In the genomic region with DNA sequence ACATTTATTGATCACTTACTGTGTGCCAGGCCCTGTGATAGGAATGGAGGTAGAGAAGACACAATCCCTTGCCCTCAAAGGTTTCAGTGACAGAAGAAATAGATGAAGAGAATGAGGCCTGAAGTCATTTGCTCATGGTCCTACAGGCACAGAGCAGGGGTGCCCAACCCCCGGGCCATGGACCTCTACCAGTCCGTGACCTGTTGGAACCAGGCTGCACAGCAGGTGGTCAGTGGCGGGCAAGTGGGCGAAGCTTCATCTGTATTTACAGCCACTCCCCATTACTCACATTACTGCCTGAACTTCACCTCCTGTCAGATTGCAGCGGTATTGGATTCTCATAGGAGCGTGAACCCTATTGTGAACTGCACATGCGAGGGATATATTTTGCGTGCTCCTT, we compare ENCODE assay signal across 21 cellular contexts.
"Had no signal": no experiment of that assay in that cellular context is flagged by ENCODE, and none has a peak within 500 bp of the region (broad histone marks: within the 10 kb centered on the region; RNA-seq: fewer than 3 reads in every experiment).

No MANE protein-coding gene starts in this region.

- DNase-seq: dermis blood vessel endothelial cell; dorsolateral prefrontal cortex; effector CD4-positive, alpha-beta T cell; effector memory CD4-positive, alpha-beta T cell; foreskin keratinocyte; heart left ventricle; hypothalamus; immature natural killer cell; islet precursor cell; left cardiac atrium; left ventricle myocardium superior; lower lobe of right lung; mesenchymal stem cell had no signal

- H2AFZ ChIP-seq: hepatocyte had no signal

- H3K36me3 ChIP-seq: gastroesophageal sphincter, heart left ventricle, left lung, lower lobe of right lung had no signal

- H3K9me3 ChIP-seq: gastroesophageal sphincter, left lung, lower lobe of right lung, mucosa of descending colon had no signal

- H3K27me3 ChIP-seq: dorsolateral prefrontal cortex, foreskin keratinocyte, gastroesophageal sphincter, heart left ventricle, hepatocyte, left lung had no signal

- H3K79me2 ChIP-seq: hepatocyte had no signal

- FAIRE-seq: colon, endothelial cell of umbilical vein, frontal cortex had no signal

- ATAC-seq: foreskin keratinocyte, gastroesophageal sphincter, left cardiac atrium, left lung, left ventricle myocardium superior, lower lobe of right lung, mucosa of descending colon had no signal

- H3K4me3 ChIP-seq: coronary artery, dorsolateral prefrontal cortex, gastroesophageal sphincter, heart left ventricle, hepatocyte, left lung, lower lobe of right lung, mucosa of descending colon had no signal

- H3K4me2 ChIP-seq: hepatocyte had no signal

- H3K27ac ChIP-seq: dorsolateral prefrontal cortex, foreskin keratinocyte, hepatocyte, left lung, lower lobe of right lung had no signal
